In genomic region chr2:72980535-72981217, GRCh38 we compare ENCODE assay signal across 18 cellular contexts.
A peak's percentile ranks its signal among the peaks of the same experiment; 100 is the strongest.
DNase-seq lines count a peak whose midpoint lies in the region; ATAC-seq and TF ChIP-seq lines count a peak whose summit lies in the region.
"Had no signal": no experiment of that assay in that cellular context is flagged by ENCODE, and none has a peak within 500 bp of the region (broad histone marks: within the 10 kb centered on the region; RNA-seq: fewer than 3 reads in every experiment).

No MANE protein-coding gene starts in this region.

- H3K27ac Mint-ChIP-seq in MCF 10A (ENCODE audit: low read depth, unreplicated experiment), result no peak overlapping the region
- H3K27ac Mint-ChIP-seq: activated naive CD4-positive, alpha-beta T cell treated with anti-CD3 and anti-CD28 coated beads for 36 hours; memory B cell had no signal

- POLR2A ChIA-PET in MCF 10A (lab: Yijun Ruan, JAX), result no interaction called here

- no peak for TF ChIP-seq CTCF in mammary epithelial cell (conservative IDR thresholded peaks at IDR 0.05 in 1 of 2, IDR thresholded peaks at IDR 0.05 in 1 of 2; ENCODE audit: extremely low read depth in 1 of 2, insufficient read depth in 1 of 2, low read depth in 1 of 2, low read length in 2 of 2)
- no peak for TF ChIP-seq CTCF in MCF 10A (IDR thresholded peaks at IDR 0.05; ENCODE audit: unreplicated experiment)

- no peaks in the 10 kb centered on the region for H3K36me3 Mint-ChIP-seq in MCF 10A (ENCODE audit: insufficient read depth, unreplicated experiment)

- intact Hi-C loops in mammary epithelial cell (cut with micrococcal nuclease) (no loop called here), MCF 10A (cut with micrococcal nuclease) (no loop called here), aorta (cut with DNase I) (no loop called here)

- no peaks in the 10 kb centered on the region for H3K79me2 ChIP-seq in mammary epithelial cell (ENCODE audit: insufficient read depth, low read length)

- dilution Hi-C loops in mammary epithelial cell (cut with HindIII; ENCODE audit: low sequenced_read_pairs), result no loop called here

- in situ Hi-C loops in mammary epithelial cell (cut with MboI; ENCODE audit: low sequenced_read_pairs in 2 of 2), result loop anchor here in 1 of 2 donors (25.0 kb wide), 1 partner anchor 182 kb away; no protein-coding TSS in a partner anchor

- 88% methylated on average over 11 of the region's 11 CpGs for WGBS in mammary epithelial cell (ENCODE audit: low coverage, missing lambda C conversion rate)
- WGBS in aorta, 2 donors, result 93% methylated on average over 11 of the region's 11 CpGs

- H3K4me3 ChIP-seq in mammary epithelial cell (replicated peaks in 1 of 3; ENCODE audit: insufficient read depth in 1 of 3, low read depth in 2 of 3, low read length in 3 of 3) (no peak overlapping the region), SJCRH30 (no peak overlapping the region), aorta (ENCODE audit: low read length in 2 of 2) (no peak overlapping the region)
- H3K4me3 ChIP-seq: testis had no signal

- no peaks in the 10 kb centered on the region for H3K27me3 ChIP-seq in mammary epithelial cell (ENCODE audit: insufficient read depth, low read length)
- H3K27me3 ChIP-seq in SJCRH30, result no peaks in the 10 kb centered on the region
- H3K27me3 ChIP-seq in aorta (ENCODE audit: control insufficient read depth in 1 of 2, insufficient read depth in 2 of 2, low read length in 1 of 2), result no peaks in the 10 kb centered on the region
- H3K27me3 ChIP-seq: testis had no signal

- H3K27me3 Mint-ChIP-seq in MCF 10A (ENCODE audit: insufficient read depth, unreplicated experiment), result no peaks in the 10 kb centered on the region
- H3K27me3 Mint-ChIP-seq: memory B cell had no signal

- H3K4me3 Mint-ChIP-seq in MCF 10A (ENCODE audit: unreplicated experiment), result no peak overlapping the region
- H3K4me3 Mint-ChIP-seq: activated naive CD4-positive, alpha-beta T cell treated with anti-CD3 and anti-CD28 coated beads for 36 hours; memory B cell had no signal

- H3K4me1 Mint-ChIP-seq in MCF 10A (ENCODE audit: insufficient read depth, unreplicated experiment), result peaks cover 9% of the 10 kb centered on the region

- H4K20me1 ChIP-seq in mammary epithelial cell (ENCODE audit: insufficient read depth, low read length), result no peaks in the 10 kb centered on the region

- BruUV-seq in mammary epithelial cell (replicated peaks; lab: Mats Ljungman, UMichigan) (no TSS peak), MCF 10A (replicated peaks; lab: Mats Ljungman, UMichigan) (no TSS peak)

- H2AFZ ChIP-seq in mammary epithelial cell (ENCODE audit: low read depth, low read length), result no peak overlapping the region

- H3K4me2 ChIP-seq in mammary epithelial cell (ENCODE audit: insufficient read depth, low read depth, low read length), result no peak overlapping the region

- DNase-seq in mammary epithelial cell (peak; percentile 48), MCF 10A (ENCODE audit: unreplicated experiment) (no peak), SJCRH30 (peak; percentile 17 to 42), islet precursor cell (peak; percentile 90), aorta (peak; percentile 13 to 23), OCI-M1 (lab: John Stamatoyannopoulos, UW) (no peak)
- no peak for DNase-seq in activated CD4-positive, alpha-beta T cell treated with anti-CD3 and anti-CD28 coated beads, Interleukin-2, amount 50 U/mL, for 48 hours
- DNase-seq: 8988T; activated naive CD4-positive, alpha-beta T cell treated with anti-CD3 and anti-CD28 coated beads for 36 hours; cerebellar nuclear complex; NCI-H524 treated with DMSO at 0.1 percent for 48 hours; nucleus accumbens; SHP77; stimulated activated CD4-positive, alpha-beta T cell treated with anti-CD3 and anti-CD28 coated beads, Interleukin-12 subunit alpha, Interleukin-12 subunit beta, amount 100 ng/mL, for 4 hours; testis; WERI-Rb-1 had no signal

- H3K4me1 ChIP-seq in mammary epithelial cell (ENCODE audit: insufficient read depth, low read length) (no peaks in the 10 kb centered on the region), SJCRH30 (peaks cover 16% of the 10 kb centered on the region), aorta (ENCODE audit: control insufficient read depth in 1 of 2, insufficient read depth in 2 of 2, low read length in 2 of 2) (no peaks in the 10 kb centered on the region)

- no peaks in the 10 kb centered on the region for H3K9me3 Mint-ChIP-seq in MCF 10A (ENCODE audit: unreplicated experiment)
- H3K9me3 Mint-ChIP-seq: activated naive CD4-positive, alpha-beta T cell treated with anti-CD3 and anti-CD28 coated beads for 36 hours; memory B cell had no signal

- H3K36me3 ChIP-seq in mammary epithelial cell (ENCODE audit: insufficient read depth, low read length), result no peaks in the 10 kb centered on the region
- H3K36me3 ChIP-seq in SJCRH30, result no peaks in the 10 kb centered on the region
- H3K36me3 ChIP-seq in aorta (ENCODE audit: control insufficient read depth in 1 of 2, insufficient read depth in 2 of 2, low read length in 1 of 2), result no peaks in the 10 kb centered on the region
- H3K36me3 ChIP-seq: WERI-Rb-1 had no signal

- no peak for ATAC-seq in aorta (ENCODE audit: low FRiP score)
- no peak for ATAC-seq in GM18868 (IDR thresholded peaks at IDR 0.05; ENCODE audit: unreplicated experiment)

- H3K27ac ChIP-seq in mammary epithelial cell (ENCODE audit: insufficient read depth, low read depth, low read length) (no peak overlapping the region), SJCRH30 (peak overlapping the region; percentile 46), aorta (ENCODE audit: low read depth in 1 of 2, low read length in 2 of 2) (no peak overlapping the region)
- H3K27ac ChIP-seq: testis, WERI-Rb-1 had no signal

- H3K9ac ChIP-seq in mammary epithelial cell (ENCODE audit: insufficient read depth, low read length), result no peak overlapping the region

- H3K9me3 ChIP-seq in mammary epithelial cell (replicated peaks; ENCODE audit: insufficient read depth, low read length), result no peaks in the 10 kb centered on the region
- no peaks in the 10 kb centered on the region for H3K9me3 ChIP-seq in SJCRH30 (replicated peaks)
- H3K9me3 ChIP-seq in aorta (ENCODE audit: control insufficient read depth, low read length), result no peaks in the 10 kb centered on the region
- H3K9me3 ChIP-seq: testis had no signal

- CTCF ChIA-PET in mammary epithelial cell (lab: Charles Lee; ENCODE audit: low non-redundant PET), result interaction anchor here (0.7 kb wide), 1 partner anchor 88 kb away, joined by 5 read pairs; no protein-coding TSS in a partner anchor
- CTCF ChIA-PET in MCF 10A (lab: Yijun Ruan, JAX), result interaction anchor here (1.0 to 1.8 kb wide), 3 partner anchors 11 to 197 kb away, joined by 3 to 8 read pairs (median 6); no protein-coding TSS in a partner anchor

Comparison
In these comparisons a context has a peak if more than half of its experiments do, and no peak if none do; other contexts are left out.
1. DNase-seq: peak in mammary epithelial cell (single experiment), SJCRH30 (2 of 2), islet precursor cell (single experiment) and aorta (2 of 2); none in MCF 10A (single experiment), activated CD4-positive, alpha-beta T cell treated with anti-CD3 and anti-CD28 coated beads, Interleukin-2, amount 50 U/mL, for 48 hours (0 of 2) and OCI-M1 (single experiment).